Comparison of ENCODE assay signal across 23 cellular contexts in the genomic region with DNA sequence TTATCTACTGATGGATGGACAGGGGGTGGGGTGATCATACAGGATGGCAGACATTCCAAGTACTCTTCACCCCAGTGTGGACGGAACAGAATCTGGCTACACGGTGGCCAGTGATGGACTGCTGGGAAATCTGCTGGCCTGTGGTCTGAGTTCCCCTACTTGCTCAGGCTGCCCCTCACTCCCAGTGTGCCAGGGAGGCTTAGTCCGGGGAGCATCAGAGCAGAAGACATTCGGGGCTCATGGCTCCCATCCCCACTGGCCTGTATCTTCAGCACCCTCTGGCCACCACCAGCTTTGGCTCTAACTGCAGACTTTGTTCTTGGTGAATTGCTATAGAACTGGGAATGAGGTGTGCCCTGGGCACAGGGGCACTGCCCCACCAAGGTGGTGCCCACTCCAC. TPM values are rescaled to one million over a fixed set of nuclear protein-coding genes. Genes with fewer than 3 reads are reported as not detected.
DNase-seq lines count a peak whose midpoint lies in the region; ATAC-seq and TF ChIP-seq lines count a peak whose summit lies in the region.
"Had no signal": no experiment of that assay in that cellular context is flagged by ENCODE, and none has a peak within 500 bp of the region (broad histone marks: within the 10 kb centered on the region; RNA-seq: fewer than 3 reads in every experiment).

No MANE protein-coding gene starts in this region.

- no peaks in the 10 kb centered on the region for H3K27me3 ChIP-seq in naive thymus-derived CD4-positive, alpha-beta T cell (ENCODE audit: control insufficient read depth in 2 of 2, insufficient read depth in 2 of 2, low read length in 2 of 2)
- no peaks in the 10 kb centered on the region for H3K27me3 ChIP-seq in aorta (ENCODE audit: control insufficient read depth in 1 of 2, insufficient read depth in 2 of 2, low read length in 1 of 2)
- H3K27me3 ChIP-seq: BE2C had no signal

- no peak overlapping the region for H3K4me3 ChIP-seq in naive thymus-derived CD4-positive, alpha-beta T cell (ENCODE audit: low read length)
- no peak overlapping the region for H3K4me3 ChIP-seq in aorta (ENCODE audit: low read length in 2 of 2)
- H3K4me3 ChIP-seq: GM23248 had no signal

- peaks cover 16% of the 10 kb centered on the region for H3K4me1 Mint-ChIP-seq in activated CD8-positive, alpha-beta memory T cell treated with anti-CD3 and anti-CD28 coated beads, Interleukin-2, amount 10 ng/mL, durations not matched to agents 7 days and 5 days
- peaks cover 7 to 21% (median 14%) of the 10 kb centered on the region in 7 donors for H3K4me1 Mint-ChIP-seq in naive thymus-derived CD4-positive, alpha-beta T cell

- DNase-seq in activated CD8-positive, alpha-beta memory T cell treated with anti-CD3 and anti-CD28 coated beads, Interleukin-2, amount 10 ng/mL, durations not matched to agents 7 days and 5 days, result no peak
- no peak for DNase-seq in activated CD8-positive, alpha-beta memory T cell treated with anti-CD3 and anti-CD28 coated beads for 24 hours
- no peak for DNase-seq in naive thymus-derived CD4-positive, alpha-beta T cell
- no peak for DNase-seq in aorta
- no peak for DNase-seq in SW480 (ENCODE audit: low spot score)
- DNase-seq in NCI-H2171 treated with DMSO at 0.1 percent for 48 hours (lab: John Stamatoyannopoulos, UW), result no peak
- DNase-seq: 8988T, ACHN, BE2C, COR-L47, DMS53, GM23248, H7, MM.1S, NCI-H2029, NCI-H446 treated with DMSO at 0.1 percent for 48 hours, NCI-H526, RPMI8226, SHP77 had no signal

- CTCF ChIA-PET in activated CD8-positive, alpha-beta memory T cell treated with anti-CD3 and anti-CD28 coated beads, Interleukin-2, amount 10 ng/mL, durations not matched to agents 7 days and 5 days (lab: Charles Lee), result no interaction called here
- CTCF ChIA-PET in naive thymus-derived CD4-positive, alpha-beta T cell (lab: Charles Lee), result no interaction called here

- peaks cover 12 to 68% (median 41%) of the 10 kb centered on the region in 3 experiments for H3K36me3 ChIP-seq in naive thymus-derived CD4-positive, alpha-beta T cell (ENCODE audit: control insufficient read depth in 2 of 3, insufficient read depth in 3 of 3, low read length in 3 of 3)
- H3K36me3 ChIP-seq in aorta (ENCODE audit: control insufficient read depth in 1 of 2, insufficient read depth in 2 of 2, low read length in 1 of 2), result peaks cover 0 to 12% of the 10 kb centered on the region in 2 donors
- H3K36me3 ChIP-seq: BE2C had no signal

- no peak overlapping the region for H3K27ac ChIP-seq in naive thymus-derived CD4-positive, alpha-beta T cell (ENCODE audit: low read depth, low read length)
- no peak overlapping the region for H3K27ac ChIP-seq in aorta (ENCODE audit: low read depth in 1 of 2, low read length in 2 of 2)
- H3K27ac ChIP-seq: GM23248 had no signal

- no peaks in the 10 kb centered on the region for H3K9me3 ChIP-seq in naive thymus-derived CD4-positive, alpha-beta T cell (ENCODE audit: control insufficient read depth in 2 of 3, low read length in 3 of 3)
- H3K9me3 ChIP-seq in aorta (ENCODE audit: control insufficient read depth, low read length), result no peaks in the 10 kb centered on the region
- H3K9me3 ChIP-seq: BE2C had no signal

- TF ChIP-seq POLR2A in GM19193 (IDR thresholded peaks at IDR 0.05; ENCODE audit: extremely low read depth, insufficient read depth, insufficient read length), result peak; percentile 17

- H3K27ac Mint-ChIP-seq in activated CD8-positive, alpha-beta memory T cell treated with anti-CD3 and anti-CD28 coated beads, Interleukin-2, amount 10 ng/mL, durations not matched to agents 7 days and 5 days, result peak overlapping the region; percentile 19
- peak overlapping the region in 5 of 9 donors; percentile 38 to 88 (median 69) for H3K27ac Mint-ChIP-seq in naive thymus-derived CD4-positive, alpha-beta T cell
- H3K27ac Mint-ChIP-seq: IgD-negative memory B cell had no signal

- no peaks in the 10 kb centered on the region for H3K9me3 Mint-ChIP-seq in activated CD8-positive, alpha-beta memory T cell treated with anti-CD3 and anti-CD28 coated beads, Interleukin-2, amount 10 ng/mL, durations not matched to agents 7 days and 5 days (ENCODE audit: low read depth)
- H3K9me3 Mint-ChIP-seq in naive thymus-derived CD4-positive, alpha-beta T cell, result peaks cover 0 to 5% (median 0%) of the 10 kb centered on the region in 11 donors
- H3K9me3 Mint-ChIP-seq: IgD-negative memory B cell had no signal

- no peak overlapping the region for H3K4me3 Mint-ChIP-seq in activated CD8-positive, alpha-beta memory T cell treated with anti-CD3 and anti-CD28 coated beads, Interleukin-2, amount 10 ng/mL, durations not matched to agents 7 days and 5 days
- peak overlapping the region in 1 of 10 donors; percentile 21 for H3K4me3 Mint-ChIP-seq in naive thymus-derived CD4-positive, alpha-beta T cell
- H3K4me3 Mint-ChIP-seq: IgD-negative memory B cell had no signal

- H3K36me3 Mint-ChIP-seq in activated CD8-positive, alpha-beta memory T cell treated with anti-CD3 and anti-CD28 coated beads, Interleukin-2, amount 10 ng/mL, durations not matched to agents 7 days and 5 days, result peaks cover 47% of the 10 kb centered on the region
- H3K36me3 Mint-ChIP-seq in naive thymus-derived CD4-positive, alpha-beta T cell, result peaks cover 6 to 47% (median 31%) of the 10 kb centered on the region in 5 donors
- H3K36me3 Mint-ChIP-seq: IgD-negative memory B cell had no signal

- intact Hi-C loops in naive thymus-derived CD4-positive, alpha-beta T cell (cut with micrococcal nuclease), result no loop called here
- intact Hi-C loops in aorta (cut with DNase I), result no loop called here

- POLR2A ChIA-PET in naive thymus-derived CD4-positive, alpha-beta T cell (lab: Charles Lee), result interaction anchor here (0.6 kb wide), 1 partner anchor 47 kb away, joined by 3 read pairs; no protein-coding TSS in a partner anchor

- 85 to 87% methylated on average over 4 of the region's 4 CpGs for WGBS in aorta, 2 donors

- H3K27me3 Mint-ChIP-seq in activated CD8-positive, alpha-beta memory T cell treated with anti-CD3 and anti-CD28 coated beads, Interleukin-2, amount 10 ng/mL, durations not matched to agents 7 days and 5 days, result no peaks in the 10 kb centered on the region
- H3K27me3 Mint-ChIP-seq in naive thymus-derived CD4-positive, alpha-beta T cell, result no peaks in the 10 kb centered on the region
- H3K27me3 Mint-ChIP-seq: IgD-negative memory B cell had no signal

- peaks cover 5 to 7% of the 10 kb centered on the region in 2 donors for H3K4me1 ChIP-seq in naive thymus-derived CD4-positive, alpha-beta T cell (ENCODE audit: control insufficient read depth in 2 of 2, insufficient read depth in 2 of 2, low read length in 2 of 2)
- H3K4me1 ChIP-seq in aorta (ENCODE audit: control insufficient read depth in 1 of 2, insufficient read depth in 2 of 2, low read length in 2 of 2), result no peaks in the 10 kb centered on the region
- H3K4me1 ChIP-seq: BE2C had no signal

- no peak for ATAC-seq in activated CD8-positive, alpha-beta memory T cell treated with anti-CD3 and anti-CD28 coated beads, Interleukin-2, amount 10 ng/mL, durations not matched to agents 7 days and 5 days
- ATAC-seq in naive thymus-derived CD4-positive, alpha-beta T cell, result no peak
- peak; percentile 11 for ATAC-seq in aorta (ENCODE audit: low FRiP score)

RNA-seq across cellular contexts. Expression of a gene that starts 15.3 kb away (rescaled TPM):
- not detected for total RNA-seq in activated CD8-positive, alpha-beta memory T cell treated with anti-CD3 and anti-CD28 coated beads, Interleukin-2, amount 10 ng/mL, durations not matched to agents 7 days and 5 days
- under 1 TPM in 2 of 5 experiments, not detected in 3; 0.42 to 0.49 TPM for total RNA-seq in naive thymus-derived CD4-positive, alpha-beta T cell
- under 1 TPM; 0.37 to 0.38 TPM for polyA plus RNA-seq in naive thymus-derived CD4-positive, alpha-beta T cell
- total RNA-seq in aorta, result under 1 TPM in 1 of 2 donors, not detected in 1; 0.36 TPM
- 1 to 10 TPM in 1 of 2 donors, not detected in 1; 4.1 TPM for polyA plus RNA-seq in aorta
- total RNA-seq: Daoy, SK-MEL-5 had no signal
- polyA plus RNA-seq: IgD-negative memory B cell had no signal
